In genomic region chr2:130344578-130344977, GRCh38 we compare ENCODE assay signal across 16 cellular contexts. TPM values are rescaled to one million over a fixed set of nuclear protein-coding genes. Genes with fewer than 3 reads are reported as not detected.
DNase-seq lines count a peak whose midpoint lies in the region; ATAC-seq and TF ChIP-seq lines count a peak whose summit lies in the region.
"Had no signal": no experiment of that assay in that cellular context is flagged by ENCODE, and none has a peak within 500 bp of the region (broad histone marks: within the 10 kb centered on the region; RNA-seq: fewer than 3 reads in every experiment).

No MANE protein-coding gene starts in this region.

- intact Hi-C loops in activated CD4-positive, alpha-beta T cell treated with anti-CD3 and anti-CD28 coated beads, Interleukin-2, amount 10 ng/mL, durations not matched to agents 24 days and 14 days (cut with micrococcal nuclease): no loop called here

- H3K27ac Mint-ChIP-seq in activated CD4-positive, alpha-beta T cell treated with anti-CD3 and anti-CD28 coated beads, Interleukin-2, amount 10 ng/mL, durations not matched to agents 24 days and 14 days: no peak overlapping the region
- no peak overlapping the region for H3K27ac Mint-ChIP-seq in HFFc6
- no peak overlapping the region for H3K27ac Mint-ChIP-seq in activated T-helper 17 cell treated with anti-CD3 and anti-CD28 coated beads, Interleukin-2, amount 50 U/mL, for 72 hours
- no peak overlapping the region for H3K27ac Mint-ChIP-seq in natural killer cell treated with Interleukin-12 subunit alpha and Interleukin-12 subunit beta and Interleukin-15 and Interleukin-18, amount 100 ng/mL, for 72 hours

- WGBS in smooth muscle cell (ENCODE audit: low lambda C conversion rate): 97% methylated on average over 4 of the region's 4 CpGs

- H2AFZ ChIP-seq in smooth muscle cell (ENCODE audit: low read depth): no peak overlapping the region

- peaks cover 26% of the 10 kb centered on the region for H3K4me1 Mint-ChIP-seq in activated CD4-positive, alpha-beta T cell treated with anti-CD3 and anti-CD28 coated beads, Interleukin-2, amount 10 ng/mL, durations not matched to agents 24 days and 14 days
- peaks cover 9% of the 10 kb centered on the region for H3K4me1 Mint-ChIP-seq in HFFc6 (ENCODE audit: low read depth)
- H3K4me1 Mint-ChIP-seq in activated T-helper 17 cell treated with anti-CD3 and anti-CD28 coated beads, Interleukin-2, amount 50 U/mL, for 72 hours: peaks cover 27% of the 10 kb centered on the region
- H3K4me1 Mint-ChIP-seq in natural killer cell treated with Interleukin-12 subunit alpha and Interleukin-12 subunit beta and Interleukin-15 and Interleukin-18, amount 100 ng/mL, for 72 hours (ENCODE audit: low read depth in 2 of 2): peaks cover 21 to 28% of the 10 kb centered on the region in 2 donors

- no peaks in the 10 kb centered on the region for H3K9me3 ChIP-seq in smooth muscle cell (replicated peaks; ENCODE audit: low read depth)

- peaks cover 10% of the 10 kb centered on the region for H4K20me1 ChIP-seq in smooth muscle cell (ENCODE audit: low read depth)

- ATAC-seq in activated T-helper 17 cell treated with anti-CD3 and anti-CD28 coated beads, Interleukin-2, amount 50 U/mL, for 72 hours (replicated peaks): no peak
- ATAC-seq in natural killer cell treated with Interleukin-12 subunit alpha and Interleukin-12 subunit beta and Interleukin-15 and Interleukin-18, amount 100 ng/mL, for 72 hours: no peak
- no peak for ATAC-seq in HG03159 (IDR thresholded peaks at IDR 0.05; ENCODE audit: unreplicated experiment)
- no peak for ATAC-seq in GM18858 (IDR thresholded peaks at IDR 0.05; ENCODE audit: unreplicated experiment)
- ATAC-seq: activated CD4-positive, CD25-positive, alpha-beta regulatory T cell treated with anti-CD3 and anti-CD28 coated beads, Interleukin-2, amount 50 U/mL, for 24 hours; foreskin keratinocyte; Panc1 had no signal

- no peaks in the 10 kb centered on the region for H3K27me3 Mint-ChIP-seq in activated CD4-positive, alpha-beta T cell treated with anti-CD3 and anti-CD28 coated beads, Interleukin-2, amount 10 ng/mL, durations not matched to agents 24 days and 14 days
- H3K27me3 Mint-ChIP-seq in HFFc6 (ENCODE audit: insufficient read depth): peaks cover 8% of the 10 kb centered on the region; the same call in 1 of the 2 replicates
- H3K27me3 Mint-ChIP-seq in activated T-helper 17 cell treated with anti-CD3 and anti-CD28 coated beads, Interleukin-2, amount 50 U/mL, for 72 hours: no peaks in the 10 kb centered on the region
- no peaks in the 10 kb centered on the region for H3K27me3 Mint-ChIP-seq in natural killer cell treated with Interleukin-12 subunit alpha and Interleukin-12 subunit beta and Interleukin-15 and Interleukin-18, amount 100 ng/mL, for 72 hours

- no peak overlapping the region for H3K27ac ChIP-seq in smooth muscle cell (ENCODE audit: low read depth)
- H3K27ac ChIP-seq: foreskin keratinocyte had no signal

- H3K4me3 Mint-ChIP-seq in activated CD4-positive, alpha-beta T cell treated with anti-CD3 and anti-CD28 coated beads, Interleukin-2, amount 10 ng/mL, durations not matched to agents 24 days and 14 days: peak overlapping the region; percentile 97
- peak overlapping the region; percentile 99 for H3K4me3 Mint-ChIP-seq in HFFc6
- H3K4me3 Mint-ChIP-seq in activated T-helper 17 cell treated with anti-CD3 and anti-CD28 coated beads, Interleukin-2, amount 50 U/mL, for 72 hours: peak overlapping the region; percentile 94
- H3K4me3 Mint-ChIP-seq in natural killer cell treated with Interleukin-12 subunit alpha and Interleukin-12 subunit beta and Interleukin-15 and Interleukin-18, amount 100 ng/mL, for 72 hours: peak overlapping the region; percentile 48

- peaks cover 67% of the 10 kb centered on the region for H3K36me3 Mint-ChIP-seq in activated CD4-positive, alpha-beta T cell treated with anti-CD3 and anti-CD28 coated beads, Interleukin-2, amount 10 ng/mL, durations not matched to agents 24 days and 14 days (ENCODE audit: low read depth)
- H3K36me3 Mint-ChIP-seq in HFFc6 (ENCODE audit: low read depth): peaks cover 45% of the 10 kb centered on the region
- peaks cover 94% of the 10 kb centered on the region for H3K36me3 Mint-ChIP-seq in activated T-helper 17 cell treated with anti-CD3 and anti-CD28 coated beads, Interleukin-2, amount 50 U/mL, for 72 hours (ENCODE audit: low read depth)
- H3K36me3 Mint-ChIP-seq in natural killer cell treated with Interleukin-12 subunit alpha and Interleukin-12 subunit beta and Interleukin-15 and Interleukin-18, amount 100 ng/mL, for 72 hours: peaks cover 18% of the 10 kb centered on the region

- no peak overlapping the region for H3K9ac ChIP-seq in smooth muscle cell (ENCODE audit: low read depth)

- peaks cover 6% of the 10 kb centered on the region for H3K36me3 ChIP-seq in smooth muscle cell (ENCODE audit: low read depth)

- peaks cover 5% of the 10 kb centered on the region for H3K4me1 ChIP-seq in smooth muscle cell (ENCODE audit: low read depth)
- H3K4me1 ChIP-seq: foreskin keratinocyte had no signal

- DNase-seq in activated CD4-positive, alpha-beta T cell treated with anti-CD3 and anti-CD28 coated beads, Interleukin-2, amount 10 ng/mL, durations not matched to agents 24 days and 14 days: peak; percentile 56
- DNase-seq in activated CD4-positive, alpha-beta T cell treated with anti-CD3 and anti-CD28 coated beads, Interleukin-2, amount 50 U/mL, for 4 hours: no peak
- DNase-seq in HFFc6 (no peak), smooth muscle cell (lab: John Stamatoyannopoulos, UW; ENCODE audit: unreplicated experiment) (no peak)
- no peak for DNase-seq in natural killer cell treated with Interleukin-12 subunit alpha and Interleukin-12 subunit beta and Interleukin-15 and Interleukin-18, amount 100 ng/mL, for 72 hours (ENCODE audit: low spot score)
- DNase-seq: activated gamma-delta T cell; foreskin keratinocyte; NCI-H1417 treated with DMSO at 0.1 percent for 48 hours; nucleus accumbens; stimulated activated naive CD4-positive, alpha-beta T cell had no signal

- H3K9me3 Mint-ChIP-seq in activated CD4-positive, alpha-beta T cell treated with anti-CD3 and anti-CD28 coated beads, Interleukin-2, amount 10 ng/mL, durations not matched to agents 24 days and 14 days: no peaks in the 10 kb centered on the region
- no peaks in the 10 kb centered on the region for H3K9me3 Mint-ChIP-seq in HFFc6
- no peaks in the 10 kb centered on the region for H3K9me3 Mint-ChIP-seq in activated T-helper 17 cell treated with anti-CD3 and anti-CD28 coated beads, Interleukin-2, amount 50 U/mL, for 72 hours
- no peaks in the 10 kb centered on the region for H3K9me3 Mint-ChIP-seq in natural killer cell treated with Interleukin-12 subunit alpha and Interleukin-12 subunit beta and Interleukin-15 and Interleukin-18, amount 100 ng/mL, for 72 hours

- TF ChIP-seq CTCF in HFFc6 (IDR thresholded peaks at IDR 0.05) (no peak), smooth muscle cell (IDR thresholded peaks at IDR 0.05; ENCODE audit: borderline replicate concordance, insufficient read depth, poor library complexity, severe bottlenecking) (no peak)

- no peak overlapping the region for H3K4me3 ChIP-seq in smooth muscle cell
- H3K4me3 ChIP-seq: lung had no signal

- no peak overlapping the region for H3K4me2 ChIP-seq in smooth muscle cell

- H3K79me2 ChIP-seq in smooth muscle cell (ENCODE audit: low read depth): peaks cover 11% of the 10 kb centered on the region

- H3F3A ChIP-seq in smooth muscle cell (ENCODE audit: low read depth): no peaks in the 10 kb centered on the region

- no peaks in the 10 kb centered on the region for H3K27me3 ChIP-seq in smooth muscle cell (ENCODE audit: low read depth)
- H3K27me3 ChIP-seq: foreskin keratinocyte had no signal

RNA-seq across cellular contexts. Expression of gene IMP4, which starts 1.9 kb away (rescaled TPM):
- 177 and 178 TPM in 2 replicates for total RNA-seq in activated CD4-positive, alpha-beta T cell treated with anti-CD3 and anti-CD28 coated beads, Interleukin-2, amount 10 ng/mL, durations not matched to agents 24 days and 14 days
- 100 to 1,000 TPM in 1 of 6 experiments, 10 to 100 TPM in 5; 79.9 to 103 (median 90.4) TPM for total RNA-seq in HFFc6 (2021; fragmentation: NEBNext Ultra II Directional; extraction: Animal tissue kit (Norgen Biotek cat#: 25700))
- 100 to 1,000 TPM in 1 of 2 donors, 10 to 100 TPM in 1; 79.8 to 134 TPM for total RNA-seq in activated T-helper 17 cell treated with anti-CD3 and anti-CD28 coated beads, Interleukin-2, amount 50 U/mL, for 72 hours
- total RNA-seq in natural killer cell treated with Interleukin-12 subunit alpha and Interleukin-12 subunit beta and Interleukin-15 and Interleukin-18, amount 100 ng/mL, for 72 hours: 100 to 1,000 TPM in 1 of 2 donors, 10 to 100 TPM in 1; 94.1 to 198 TPM
- 36.4 and 59.3 TPM in 2 replicates for total RNA-seq in smooth muscle cell
- polyA plus RNA-seq in smooth muscle cell: 74.9 and 75.0 TPM in 2 replicates

RNA-seq across cellular contexts. Expression of gene PTPN18, which starts 11.3 kb away (rescaled TPM):
- 61.7 and 61.9 TPM in 2 replicates for total RNA-seq in activated CD4-positive, alpha-beta T cell treated with anti-CD3 and anti-CD28 coated beads, Interleukin-2, amount 10 ng/mL, durations not matched to agents 24 days and 14 days
- 10 to 100 TPM; 15.5 to 18.9 (median 17.5) TPM for total RNA-seq in HFFc6 (2021; fragmentation: NEBNext Ultra II Directional; extraction: Animal tissue kit (Norgen Biotek cat#: 25700))
- total RNA-seq in activated T-helper 17 cell treated with anti-CD3 and anti-CD28 coated beads, Interleukin-2, amount 50 U/mL, for 72 hours: 10 to 100 TPM; 60.5 to 69.7 TPM
- 100 to 1,000 TPM in 1 of 2 donors, 10 to 100 TPM in 1; 97.9 to 101 TPM for total RNA-seq in natural killer cell treated with Interleukin-12 subunit alpha and Interleukin-12 subunit beta and Interleukin-15 and Interleukin-18, amount 100 ng/mL, for 72 hours
- 4.4 and 13.9 TPM in 2 replicates for total RNA-seq in smooth muscle cell
- 10.1 and 10.2 TPM in 2 replicates for polyA plus RNA-seq in smooth muscle cell

Comparison
In these comparisons a context has a peak if more than half of its experiments do, and no peak if none do; other contexts are left out.
1. H3K4me3 Mint-ChIP-seq: peak in every context shown above with its lines; median percentile 99 in HFFc6; 97 in activated CD4-positive, alpha-beta T cell treated with anti-CD3 and anti-CD28 coated beads, Interleukin-2, amount 10 ng/mL, durations not matched to agents 24 days and 14 days; 94 in activated T-helper 17 cell treated with anti-CD3 and anti-CD28 coated beads, Interleukin-2, amount 50 U/mL, for 72 hours; 48 in natural killer cell treated with Interleukin-12 subunit alpha and Interleukin-12 subunit beta and Interleukin-15 and Interleukin-18, amount 100 ng/mL, for 72 hours.